ENCODE assay signal across 8 cellular contexts in the genomic region with DNA sequence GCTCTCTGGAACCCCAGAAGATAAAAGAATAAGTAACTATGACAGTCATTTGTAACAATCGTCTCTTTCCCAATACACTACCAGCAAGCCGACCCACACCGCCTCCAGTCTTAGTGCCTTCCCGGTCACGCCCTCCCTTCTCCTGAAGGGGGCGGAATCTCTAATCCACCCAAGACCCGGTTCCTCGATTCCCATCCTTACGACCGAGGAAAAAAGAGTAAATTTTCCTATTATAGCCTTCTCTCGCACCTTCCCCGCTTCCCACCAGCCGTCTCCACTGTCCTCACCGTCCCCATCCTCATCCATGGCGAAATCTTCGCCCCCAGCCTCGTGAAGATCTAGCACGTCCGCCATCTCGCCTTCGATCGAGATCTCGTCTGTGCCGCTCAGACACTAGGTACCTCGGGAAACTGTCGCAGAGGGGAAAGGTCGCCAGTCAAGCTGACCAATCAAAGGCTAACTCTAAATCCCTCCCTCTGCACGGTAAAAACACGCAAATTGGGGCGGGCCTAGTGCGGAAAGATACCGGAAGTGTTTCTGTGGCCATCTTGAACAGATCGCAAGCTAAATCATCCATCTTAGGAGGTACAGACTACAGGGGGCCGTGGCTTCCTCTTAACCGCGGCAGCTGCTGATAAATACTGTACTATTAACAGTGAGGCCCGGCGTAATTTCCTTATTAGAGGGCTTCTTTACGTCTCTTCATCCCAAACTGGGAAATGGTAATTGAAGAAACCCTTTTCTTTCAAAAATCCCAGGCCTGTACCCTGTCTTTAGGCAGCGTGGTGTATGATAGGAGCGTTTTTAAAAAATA. TPM values are rescaled to one million over a fixed set of nuclear protein-coding genes. Genes with fewer than 3 reads are reported as not detected.
DNase-seq lines count a peak whose midpoint lies in the region; ATAC-seq and TF ChIP-seq lines count a peak whose summit lies in the region.

Gene RBM8A (minus strand): TSS at position 412 of the 814 bp plus-strand sequence. CDS start 58 bp downstream, at position 354.

- peak; percentile 81 for TF ChIP-seq CTCF in PC-3 (conservative IDR thresholded peaks at IDR 0.05; ENCODE audit: low read depth, low read length)

- BruUV-seq in PC-3 (replicated peaks; lab: Mats Ljungman, UMichigan) = no TSS peak

- peaks cover 23% of the 10 kb centered on the region for H3K79me2 ChIP-seq in PC-3 (ENCODE audit: low read length)

- peak within 1 kb of the TSS; percentile 69 for H3K4me3 ChIP-seq in Jurkat, Clone E6-1 (ENCODE audit: low read length)
- H3K4me3 ChIP-seq in PC-3 (ENCODE audit: low read length) (peak within 1 kb of the TSS; percentile 75), mucosa of rectum (ENCODE audit: low read length in 2 of 2) (peak within 1 kb of the TSS; percentile 71 to 97)

- H4K20me1 ChIP-seq in PC-3 (ENCODE audit: low read length) = peaks cover 7% of the 10 kb centered on the region; the same call in 1 of the 2 replicates

- peaks cover 15% of the 10 kb centered on the region for H3K36me3 ChIP-seq in PC-3 (ENCODE audit: low read depth, low read length)
- H3K36me3 ChIP-seq in mucosa of rectum (ENCODE audit: control insufficient read depth in 2 of 2, insufficient read depth in 2 of 2, low read length in 2 of 2) = peaks cover 7 to 10% of the 10 kb centered on the region in 2 donors

- H3K27me3 ChIP-seq in PC-3 (ENCODE audit: low read length) = no peaks in the 10 kb centered on the region
- H3K27me3 ChIP-seq in mucosa of rectum (ENCODE audit: control insufficient read depth in 2 of 2, insufficient read depth in 2 of 2, low read length in 2 of 2) = no peaks in the 10 kb centered on the region

- H3K27ac ChIP-seq in PC-3 (ENCODE audit: low read length) (peak within 1 kb of the TSS; percentile 83), mucosa of rectum (ENCODE audit: low read depth in 2 of 2, low read length in 2 of 2) (peak within 1 kb of the TSS; percentile 88 to 90)

- no peaks in the 10 kb centered on the region for H3K9me2 ChIP-seq in PC-3 (replicated peaks; ENCODE audit: low read length)

- intact Hi-C loops in PC-3 (cut with micrococcal nuclease) = loop anchor here (1.0 to 2.0 kb wide), 5 partner anchors 8 to 86 kb away; partner anchors contain the start of gene PIAS3

- peak within 1 kb of the TSS; percentile 94 for H3K4me2 ChIP-seq in PC-3 (ENCODE audit: low read length)

- DNase-seq in DMS79 (lab: John Stamatoyannopoulos, UW) = peak; percentile 98
- peak; percentile 99 for DNase-seq in Jurkat, Clone E6-1 (ENCODE audit: low read depth, low spot score)
- peak; percentile 99 for DNase-seq in PC-3
- peak; percentile 83 for DNase-seq in activated T-cell treated with anti-CD3 and anti-CD28 coated beads for 48 hours (ENCODE audit: low read depth)
- DNase-seq in erythroblast (lab: John Stamatoyannopoulos, UW) = peak; percentile 98 to 99
- peak; percentile 92 for DNase-seq in stimulated activated CD8-positive, alpha-beta memory T cell treated with anti-CD3 and anti-CD28 coated beads, Interleukin-4, amount 100 ng/mL, for 48 hours

- H3K9me3 ChIP-seq in PC-3 (ENCODE audit: low read length) (no peaks in the 10 kb centered on the region), mucosa of rectum (ENCODE audit: control insufficient read depth in 2 of 2, low read length in 2 of 2) (no peaks in the 10 kb centered on the region)

- POLR2A ChIA-PET in PC-3 (lab: Charles Lee; ENCODE audit: unreplicated experiment) = interaction anchor here (0.6 to 1.3 kb wide), 8 partner anchors 16 to 207 kb away, joined by 3 to 12 read pairs (median 6); partner anchors contain the start of genes ANKRD34A, LIX1L, PIAS3 and POLR3GL

- ATAC-seq in GM21619 (IDR thresholded peaks at IDR 0.05; ENCODE audit: unreplicated experiment) = peak; percentile 94
- peak; percentile 99 for ATAC-seq in PC-3

- peaks cover 3% of the 10 kb centered on the region for H3F3A ChIP-seq in PC-3 (ENCODE audit: low read length, unreplicated experiment)

- peak within 1 kb of the TSS; percentile 80 for H2AFZ ChIP-seq in PC-3 (ENCODE audit: low read length)

- CTCF ChIA-PET in PC-3 (lab: Charles Lee) = interaction anchor here (1.0 to 1.4 kb wide), 2 partner anchors 31 to 35 kb away, joined by 6 to 8 read pairs; partner anchors contain the start of gene LIX1L

- peak; percentile 99 for TF ChIP-seq POLR2A in erythroblast (IDR thresholded peaks at IDR 0.05; ENCODE audit: low read length)

- H3K4me1 ChIP-seq in PC-3 (ENCODE audit: insufficient read depth, low read length) = peaks cover 13% of the 10 kb centered on the region
- peaks cover 9 to 14% of the 10 kb centered on the region in 2 donors for H3K4me1 ChIP-seq in mucosa of rectum (ENCODE audit: control insufficient read depth in 2 of 2, insufficient read depth in 2 of 2, low read length in 2 of 2)

- H3K9ac ChIP-seq in PC-3 (ENCODE audit: low read length) (peak within 1 kb of the TSS; percentile 97), mucosa of rectum (ENCODE audit: low read depth in 1 of 2, low read length in 2 of 2) (peak within 1 kb of the TSS; percentile 81 to 84)

RNA-seq across cellular contexts. Expression of gene RBM8A, which starts in this region (rescaled TPM):
- polyA plus RNA-seq in Jurkat, Clone E6-1 (2012; ENCODE audit: insufficient read depth, insufficient read length) = 458 TPM
- 459 and 482 TPM in 2 replicates for total RNA-seq in PC-3 (2014; rRNA removed)

Comparison
In these comparisons a context has a peak if more than half of its experiments do, and no peak if none do; other contexts are left out.
1. Peak in every context shown above with its lines: DNase-seq, ATAC-seq, H3K4me3 ChIP-seq and H3K27ac ChIP-seq.